In the genomic region with DNA sequence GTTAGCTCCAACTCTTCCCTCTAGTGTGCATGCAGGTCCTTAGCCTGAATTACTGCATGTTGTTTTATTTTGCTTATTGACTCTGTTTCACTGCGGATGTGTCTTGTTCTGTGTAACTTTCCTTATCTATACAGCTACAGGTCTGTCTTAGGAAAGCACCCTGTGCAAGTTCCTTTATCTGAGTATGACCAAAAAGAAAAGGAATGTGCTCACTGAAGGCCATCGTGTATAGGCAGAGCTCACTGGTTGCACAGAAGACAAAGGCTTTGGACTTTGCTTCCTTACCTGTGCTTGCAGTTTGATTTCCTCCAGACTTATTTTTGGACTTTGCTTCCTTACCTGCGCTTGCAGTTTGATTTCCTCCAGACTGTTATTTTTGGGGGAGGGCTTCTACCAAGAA, we compare ENCODE assay signal across 1 cellular context.
TF ChIP-seq lines count a peak whose summit lies in the region.

No MANE protein-coding gene starts in this region.

TF ChIP-seq in K562, 482 proteins besides CTCF, POLR2A, EP300 and RAD21 (continued from another document):
- TF ChIP-seq ZBTB49 (CRISPR knock-in tag; IDR thresholded peaks at IDR 0.05; ENCODE audit: borderline replicate concordance) (no peak), ZNF121 (CRISPR knock-in tag; conservative IDR thresholded peaks at IDR 0.05) (no peak), ZNF212 (CRISPR knock-in tag; IDR thresholded peaks at IDR 0.05) (no peak), SREBF1 (IDR thresholded peaks at IDR 0.05; ENCODE audit: borderline replicate concordance, low read depth, low read length) (no peak), DLX4 (CRISPR knock-in tag; IDR thresholded peaks at IDR 0.05) (no peak), MCM3 (IDR thresholded peaks at IDR 0.05) (no peak), TEAD1 (CRISPR knock-in tag; IDR thresholded peaks at IDR 0.05) (peak; percentile 61 to 95; a peak in 3 of 4 replicates), GABPB1 (CRISPR knock-in tag; IDR thresholded peaks at IDR 0.05) (no peak), SUPT5H (IDR thresholded peaks at IDR 0.05) (no peak), ZNF134 (CRISPR knock-in tag; conservative IDR thresholded peaks at IDR 0.05) (no peak), DEAF1 (CRISPR knock-in tag; IDR thresholded peaks at IDR 0.05) (no peak), ELF1 (tag; IDR thresholded peaks at IDR 0.05) (no peak), HOXB6 (CRISPR knock-in tag; IDR thresholded peaks at IDR 0.05; ENCODE audit: borderline replicate concordance) (no peak), NR3C1 (CRISPR knock-in tag; IDR thresholded peaks at IDR 0.05) (no peak), FOSL1 (tag; conservative IDR thresholded peaks at IDR 0.05) (peak; percentile 41), CEBPG (CRISPR knock-in tag; IDR thresholded peaks at IDR 0.05) (peak; percentile 24; the same call in 1 of the 2 replicates), CEBPG (tag; conservative IDR thresholded peaks at IDR 0.05 in 1 of 2, IDR thresholded peaks at IDR 0.05 in 1 of 2) (no peak), ILF3 (IDR thresholded peaks at IDR 0.05; ENCODE audit: borderline replicate concordance) (no peak), SRF (CRISPR knock-in tag; IDR thresholded peaks at IDR 0.05) (no peak), MCM2 (IDR thresholded peaks at IDR 0.05; ENCODE audit: low read depth) (no peak), NFIX (CRISPR knock-in tag; IDR thresholded peaks at IDR 0.05; ENCODE audit: low read depth) (no peak), ZNF449 (CRISPR knock-in tag; IDR thresholded peaks at IDR 0.05) (no peak), SMAD4 (CRISPR knock-in tag; conservative IDR thresholded peaks at IDR 0.05) (0 out of 2 replicates have a peak, but pooled peaks have one; percentile 19), SOX6 (IDR thresholded peaks at IDR 0.05) (peak; percentile 59), POLR3G (IDR thresholded peaks at IDR 0.05; ENCODE audit: extremely low read depth, insufficient read length, insufficient replicate concordance) (no peak), NBN (IDR thresholded peaks at IDR 0.05; ENCODE audit: low read depth) (no peak), ETS2 (tag; IDR thresholded peaks at IDR 0.05; ENCODE audit: borderline replicate concordance, poor library complexity, severe bottlenecking) (no peak), CREB3 (tag; conservative IDR thresholded peaks at IDR 0.05; ENCODE audit: low read depth) (no peak), ZBTB1 (CRISPR knock-in tag; IDR thresholded peaks at IDR 0.05; ENCODE audit: borderline replicate concordance, low read depth) (no peak), ID3 (CRISPR knock-in tag; IDR thresholded peaks at IDR 0.05) (no peak), ID3 (tag; IDR thresholded peaks at IDR 0.05) (peak; percentile 56; the same call in 1 of the 2 replicates), ZNF766 (CRISPR knock-in tag; conservative IDR thresholded peaks at IDR 0.05) (no peak), ZFP36 (IDR thresholded peaks at IDR 0.05; ENCODE audit: low read depth, low read length, partially characterized antibody) (no peak), PTRF (tag; IDR thresholded peaks at IDR 0.05) (no peak), NFIC (IDR thresholded peaks at IDR 0.05) (peak; percentile 52), ZNF75A (CRISPR knock-in tag; IDR thresholded peaks at IDR 0.05) (no peak), MTF1 (CRISPR knock-in tag; IDR thresholded peaks at IDR 0.05; ENCODE audit: borderline replicate concordance) (no peak), KAT8 (IDR thresholded peaks at IDR 0.05; ENCODE audit: low read depth) (no peak), GABPA (tag; conservative IDR thresholded peaks at IDR 0.05; ENCODE audit: low read depth) (no peak), MITF (IDR thresholded peaks at IDR 0.05) (no peak), CEBPB (tag; IDR thresholded peaks at IDR 0.05) (peak; percentile 32; the same call in 1 of the 2 replicates), KLF16 (IDR thresholded peaks at IDR 0.05) (no peak), GATAD2B (IDR thresholded peaks at IDR 0.05; ENCODE audit: borderline replicate concordance) (no peak), ZNF512 (tag; IDR thresholded peaks at IDR 0.05) (no peak), ELF4 (CRISPR knock-in tag; IDR thresholded peaks at IDR 0.05) (no peak), POLR3A (IDR thresholded peaks at IDR 0.05; ENCODE audit: borderline replicate concordance, extremely low read depth, insufficient read depth, insufficient read length) (no peak), PHTF2 (CRISPR knock-in tag; IDR thresholded peaks at IDR 0.05) (no peak)
- TF ChIP-seq, protein P1, sequence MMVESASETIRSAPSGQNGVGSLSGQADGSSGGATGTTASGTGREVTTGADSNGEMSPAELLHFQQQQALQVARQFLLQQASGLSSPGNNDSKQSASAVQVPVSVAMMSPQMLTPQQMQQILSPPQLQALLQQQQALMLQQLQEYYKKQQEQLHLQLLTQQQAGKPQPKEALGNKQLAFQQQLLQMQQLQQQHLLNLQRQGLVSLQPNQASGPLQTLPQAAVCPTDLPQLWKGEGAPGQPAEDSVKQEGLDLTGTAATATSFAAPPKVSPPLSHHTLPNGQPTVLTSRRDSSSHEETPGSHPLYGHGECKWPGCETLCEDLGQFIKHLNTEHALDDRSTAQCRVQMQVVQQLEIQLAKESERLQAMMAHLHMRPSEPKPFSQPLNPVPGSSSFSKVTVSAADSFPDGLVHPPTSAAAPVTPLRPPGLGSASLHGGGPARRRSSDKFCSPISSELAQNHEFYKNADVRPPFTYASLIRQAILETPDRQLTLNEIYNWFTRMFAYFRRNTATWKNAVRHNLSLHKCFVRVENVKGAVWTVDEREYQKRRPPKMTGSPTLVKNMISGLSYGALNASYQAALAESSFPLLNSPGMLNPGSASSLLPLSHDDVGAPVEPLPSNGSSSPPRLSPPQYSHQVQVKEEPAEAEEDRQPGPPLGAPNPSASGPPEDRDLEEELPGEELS (CRISPR knock-in tag; IDR thresholded peaks at IDR 0.05; ENCODE audit: borderline replicate concordance): no peak
- TF ChIP-seq, protein P2, sequence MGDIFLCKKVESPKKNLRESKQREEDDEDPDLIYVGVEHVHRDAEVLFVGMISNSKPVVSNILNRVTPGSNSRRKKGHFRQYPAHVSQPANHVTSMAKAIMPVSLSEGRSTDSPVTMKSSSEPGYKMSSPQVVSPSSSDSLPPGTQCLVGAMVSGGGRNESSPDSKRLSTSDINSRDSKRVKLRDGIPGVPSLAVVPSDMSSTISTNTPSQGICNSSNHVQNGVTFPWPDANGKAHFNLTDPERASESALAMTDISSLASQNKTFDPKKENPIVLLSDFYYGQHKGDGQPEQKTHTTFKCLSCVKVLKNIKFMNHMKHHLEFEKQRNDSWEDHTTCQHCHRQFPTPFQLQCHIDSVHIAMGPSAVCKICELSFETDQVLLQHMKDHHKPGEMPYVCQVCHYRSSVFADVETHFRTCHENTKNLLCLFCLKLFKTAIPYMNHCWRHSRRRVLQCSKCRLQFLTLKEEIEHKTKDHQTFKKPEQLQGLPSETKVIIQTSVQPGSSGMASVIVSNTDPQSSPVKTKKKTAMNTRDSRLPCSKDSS (IDR thresholded peaks at IDR 0.05; ENCODE audit: low read depth, partially characterized antibody): no peak
TF ChIP-seq in K562: peak in this region for 26.
